In the genomic region with DNA sequence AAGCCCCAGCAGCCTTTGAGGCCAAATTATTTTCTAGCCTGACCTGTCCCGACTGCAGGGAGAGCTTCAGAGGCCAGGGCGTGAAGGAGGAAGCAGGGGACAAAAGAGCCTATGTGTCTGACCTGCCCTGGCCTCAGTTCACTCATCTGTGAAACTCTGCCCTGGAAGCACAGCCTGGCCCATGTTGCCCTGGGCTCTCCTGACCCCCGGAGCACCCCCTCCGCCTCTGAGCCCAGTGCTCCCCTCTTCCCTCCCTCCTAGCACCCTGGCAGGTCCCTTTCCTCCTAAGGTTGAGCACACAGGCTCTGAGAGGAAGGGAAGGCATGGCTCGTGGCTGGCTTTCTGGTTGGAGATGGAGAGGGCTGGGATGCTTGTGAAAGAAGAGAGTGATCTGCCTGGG, we compare ENCODE assay signal across 24 cellular contexts.
"Had no signal": no experiment of that assay in that cellular context is flagged by ENCODE, and none has a peak within 500 bp of the region (broad histone marks: within the 10 kb centered on the region; RNA-seq: fewer than 3 reads in every experiment).

No MANE protein-coding gene starts in this region.

- H3K9me3 ChIP-seq: esophagus squamous epithelium, left lung, mucosa of descending colon, ovary, psoas muscle, sigmoid colon, stomach, thyroid gland had no signal

- ATAC-seq: effector memory CD8-positive, alpha-beta T cell; left cardiac atrium; left lung; mucosa of descending colon; natural killer cell treated with Interleukin-12 subunit alpha and Interleukin-12 subunit beta and Interleukin-15 and Interleukin-18, amount 100 ng/mL, for 72 hours; psoas muscle; right cardiac atrium; stimulated activated effector memory CD8-positive, alpha-beta T cell treated with anti-CD3 and anti-CD28 coated beads, Interleukin-12 subunit alpha, Interleukin-12 subunit beta, amount 100 ng/mL, for 72 hours had no signal

- FAIRE-seq: endometrium had no signal

- H3K36me3 ChIP-seq: esophagus squamous epithelium, left lung, ovary, sigmoid colon, stomach, thyroid gland had no signal

- H3K4me3 ChIP-seq: esophagus squamous epithelium, left lung, mucosa of descending colon, ovary, psoas muscle, sigmoid colon, stomach, thyroid gland had no signal

- H3K27ac ChIP-seq: esophagus squamous epithelium, left lung, ovary, psoas muscle, sigmoid colon, stomach, thyroid gland had no signal

- DNase-seq: cortex of kidney; effector memory CD8-positive, alpha-beta T cell; erythroblast; esophagus squamous epithelium; foreskin melanocyte; hypothalamus; left cardiac atrium; left lung; mesenchymal stem cell; mucosa of descending colon; naive B cell; ovary; posterior cingulate gyrus; psoas muscle; sigmoid colon; stimulated activated CD4-positive, alpha-beta T cell treated with anti-CD3 and anti-CD28 coated beads, Interleukin-2, amount 100 ng/mL, for 24 hours; stimulated activated CD4-positive, alpha-beta T cell treated with anti-CD3 and anti-CD28 coated beads, Interleukin-4, amount 100 ng/mL, for 24 hours; stimulated activated naive CD4-positive, alpha-beta T cell treated with Interleukin-2 at 50 U/mL for 16 hours; stomach; thyroid gland had no signal
